ENCODE assay signal across 9 cellular contexts in the genomic region with DNA sequence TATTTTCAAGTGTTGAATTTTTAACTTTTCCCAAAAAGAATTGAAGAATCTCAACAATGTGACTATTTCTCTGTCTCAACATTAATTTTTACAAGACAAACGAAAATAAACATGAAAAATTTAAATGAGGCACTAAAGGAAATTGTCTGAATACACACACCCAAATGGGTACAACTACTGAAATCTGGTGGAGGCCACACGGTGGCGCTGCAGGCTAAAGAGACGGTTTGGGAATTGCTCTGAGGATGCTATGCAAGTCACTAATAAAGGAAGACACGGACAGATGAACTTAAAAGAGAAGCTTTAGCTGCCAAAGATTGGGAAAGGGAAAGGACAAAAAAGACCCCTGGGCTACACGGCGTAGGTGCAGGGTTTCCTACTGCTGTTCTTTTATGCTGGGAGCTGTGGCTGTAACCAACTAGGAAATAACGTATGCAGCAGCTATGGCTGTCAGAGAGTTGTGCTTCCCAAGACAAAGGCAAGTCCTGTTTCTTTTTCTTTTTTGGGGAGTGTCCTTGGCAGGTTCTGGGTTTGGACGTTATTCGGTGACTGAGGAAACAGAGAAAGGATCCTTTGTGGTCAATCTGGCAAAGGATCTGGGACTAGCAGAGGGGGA. TPM values are rescaled to one million over a fixed set of nuclear protein-coding genes. Genes with fewer than 3 reads are reported as not detected.
DNase-seq lines count a peak whose midpoint lies in the region; ATAC-seq lines count a peak whose summit lies in the region.
"Had no signal": no experiment of that assay in that cellular context is flagged by ENCODE, and none has a peak within 500 bp of the region (broad histone marks: within the 10 kb centered on the region; RNA-seq: fewer than 3 reads in every experiment).

Gene PCDHB10 (plus strand): TSS at position 244 of the 616 bp plus-strand sequence. CDS start 200 bp downstream, at position 444.

- H3K4me1 ChIP-seq in Karpas-422 (ENCODE audit: low read length), result no peaks in the 10 kb centered on the region

- H3K27ac Mint-ChIP-seq in activated T-helper 17 cell treated with anti-CD3 and anti-CD28 coated beads, Interleukin-2, amount 50 U/mL, for 72 hours, result no peak within 1 kb of the TSS
- H3K27ac Mint-ChIP-seq: CD4-positive, alpha-beta memory T cell had no signal

- no peaks in the 10 kb centered on the region for H3K36me3 ChIP-seq in Karpas-422 (ENCODE audit: insufficient read depth, low read length)

- H3K79me2 ChIP-seq in Karpas-422 (ENCODE audit: low read length), result no peaks in the 10 kb centered on the region

- H3K4me3 ChIP-seq in Karpas-422 (ENCODE audit: low read length), result no peak within 1 kb of the TSS

- H3K27ac ChIP-seq in Karpas-422 (ENCODE audit: low read length), result no peak within 1 kb of the TSS

- H3K36me3 Mint-ChIP-seq in activated T-helper 17 cell treated with anti-CD3 and anti-CD28 coated beads, Interleukin-2, amount 50 U/mL, for 72 hours (ENCODE audit: low read depth), result no peaks in the 10 kb centered on the region

- peaks cover 9% of the 10 kb centered on the region; the same call in 1 of the 2 replicates for H3K9me3 ChIP-seq in Karpas-422 (ENCODE audit: low read length)

- H3K27me3 Mint-ChIP-seq in activated T-helper 17 cell treated with anti-CD3 and anti-CD28 coated beads, Interleukin-2, amount 50 U/mL, for 72 hours, result peaks cover 20% of the 10 kb centered on the region

- H4K20me1 ChIP-seq in Karpas-422 (ENCODE audit: insufficient read depth, low read depth, low read length), result no peaks in the 10 kb centered on the region

- ATAC-seq in activated T-helper 17 cell treated with anti-CD3 and anti-CD28 coated beads, Interleukin-2, amount 50 U/mL, for 72 hours (replicated peaks), result peak; percentile 43
- no peak for ATAC-seq in HG03460 (IDR thresholded peaks at IDR 0.05; ENCODE audit: unreplicated experiment)

- H3K4me1 Mint-ChIP-seq in activated T-helper 17 cell treated with anti-CD3 and anti-CD28 coated beads, Interleukin-2, amount 50 U/mL, for 72 hours, result peaks cover under 1% of the 10 kb centered on the region

- H3K4me3 Mint-ChIP-seq in activated T-helper 17 cell treated with anti-CD3 and anti-CD28 coated beads, Interleukin-2, amount 50 U/mL, for 72 hours, result no peak within 1 kb of the TSS

- no peaks in the 10 kb centered on the region for H3K27me3 ChIP-seq in Karpas-422 (ENCODE audit: low read length)

- H3K9ac ChIP-seq in Karpas-422 (ENCODE audit: low read length), result no peak within 1 kb of the TSS

- no peak within 1 kb of the TSS for H3K4me2 ChIP-seq in Karpas-422 (ENCODE audit: low read depth, low read length, poor library complexity, severe bottlenecking)

- DNase-seq in NCI-H524 (lab: John Stamatoyannopoulos, UW), result peak; percentile 19 to 69
- no peak for DNase-seq in NCI-H524 treated with DMSO at 0.1 percent for 48 hours (lab: John Stamatoyannopoulos, UW)
- peak; percentile 83 for DNase-seq in Karpas-422
- DNase-seq in kidney tubule cell (ENCODE audit: low spot score), result peak; percentile 31
- no peak for DNase-seq in DMS79 (lab: John Stamatoyannopoulos, UW)
- no peak for DNase-seq in stimulated activated naive CD4-positive, alpha-beta T cell (lab: John Stamatoyannopoulos, UW)

- no peak within 1 kb of the TSS for H2AFZ ChIP-seq in Karpas-422 (ENCODE audit: low read length)

- peaks cover 12% of the 10 kb centered on the region for H3K9me3 Mint-ChIP-seq in activated T-helper 17 cell treated with anti-CD3 and anti-CD28 coated beads, Interleukin-2, amount 50 U/mL, for 72 hours

- H3K9me2 ChIP-seq in Karpas-422 (replicated peaks; ENCODE audit: insufficient read depth, low read length), result no peaks in the 10 kb centered on the region

RNA-seq across cellular contexts. Expression of gene PCDHB10, which starts in this region (rescaled TPM):
- total RNA-seq in Karpas-422 (2014; rRNA removed; shearing (Covaris generic); ENCODE audit: low replicate concordance), result 0.11 TPM in 1 of 2 replicates, not detected in the other
- total RNA-seq in activated T-helper 17 cell treated with anti-CD3 and anti-CD28 coated beads, Interleukin-2, amount 50 U/mL, for 72 hours, result not detected

Comparison
In these comparisons a context has a peak if more than half of its experiments do, and no peak if none do; other contexts are left out.
1. DNase-seq: peak in NCI-H524 (2 of 2) and kidney tubule cell (single experiment); none in NCI-H524 treated with DMSO at 0.1 percent for 48 hours (single experiment), DMS79 (single experiment) and stimulated activated naive CD4-positive, alpha-beta T cell (0 of 6).
2. Peak in DNase-seq in Karpas-422; RNA of the gene not detected or under 1 TPM.
3. Peak in ATAC-seq in activated T-helper 17 cell treated with anti-CD3 and anti-CD28 coated beads, Interleukin-2, amount 50 U/mL, for 72 hours; RNA of the gene not detected or under 1 TPM.